ENCODE assay signal across 1 cellular context in genomic region chr3:64945171-64945684, GRCh38.
TF ChIP-seq lines count a peak whose summit lies in the region.

No MANE protein-coding gene starts in this region.

TF ChIP-seq in K562, 482 proteins besides CTCF, POLR2A, EP300 and RAD21 (continued from another document):
- TF ChIP-seq MED1 (CRISPR knock-in tag; IDR thresholded peaks at IDR 0.05; ENCODE audit: borderline replicate concordance) (no peak), ZBTB11 (CRISPR knock-in tag; IDR thresholded peaks at IDR 0.05) (peak in 1 of 3 experiments; percentile 79; a peak in 2 of 6 replicates), CHD1 (IDR thresholded peaks at IDR 0.05; ENCODE audit: low read length) (no peak), MEIS2 (IDR thresholded peaks at IDR 0.05; ENCODE audit: partially characterized antibody) (peak; percentile 85), ZKSCAN3 (CRISPR knock-in tag; IDR thresholded peaks at IDR 0.05) (no peak), NUFIP1 (IDR thresholded peaks at IDR 0.05; ENCODE audit: partially characterized antibody) (no peak), MCM7 (IDR thresholded peaks at IDR 0.05) (no peak)
TF ChIP-seq in K562: peak in this region for 7.
